Comparison of ENCODE assay signal across 3 cellular contexts in the genomic region with DNA sequence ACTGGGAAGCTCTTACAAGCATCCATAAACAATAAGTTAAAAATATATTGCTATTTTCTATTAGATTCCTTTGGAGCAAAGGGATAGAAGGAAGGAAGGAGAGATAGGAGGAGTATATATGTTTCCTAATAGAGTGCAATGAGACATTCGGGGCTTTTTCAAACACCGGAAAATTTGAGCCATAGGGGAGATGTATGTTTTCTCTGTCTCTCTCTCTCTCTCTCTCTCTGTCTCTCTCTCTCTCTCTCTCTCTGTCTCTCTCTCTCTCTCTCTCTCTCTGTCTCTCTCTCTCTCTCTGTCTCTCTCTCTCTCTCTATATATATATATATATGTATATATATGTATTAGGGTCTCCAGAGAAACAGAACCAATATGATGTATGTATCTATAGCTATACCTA. TPM values are rescaled to one million over a fixed set of nuclear protein-coding genes. Genes with fewer than 3 reads are reported as not detected.
DNase-seq lines count a peak whose midpoint lies in the region; TF ChIP-seq lines count a peak whose summit lies in the region.
"Not testable (repeated sequence)": the region's sequence is repeated elsewhere in the genome, so short reads cannot be mapped to it uniquely, and the experiment has no call there.

No MANE protein-coding gene starts in this region.

- H3K4me2 ChIP-seq in neural cell (ENCODE audit: low read length) = not testable (repeated sequence)

- H3K9me2 ChIP-seq in neural cell (ENCODE audit: insufficient read depth, low read length) = not testable (repeated sequence)

- not testable (repeated sequence) for H3K9me3 ChIP-seq in HEK293 (ENCODE audit: control insufficient read depth, insufficient read depth, low read depth, low read length); neural cell (ENCODE audit: low read length)

- not testable (repeated sequence) for DNase-seq in neural crest cell (ENCODE audit: low read depth, low spot score)

- not testable (repeated sequence) for H3F3A ChIP-seq in neural cell (ENCODE audit: insufficient read depth, low read length, poor library complexity, severe bottlenecking)

- H3K4me1 ChIP-seq in HEK293 (ENCODE audit: control insufficient read depth, insufficient read depth, low read length) = not testable (repeated sequence)

- H4K20me1 ChIP-seq in neural cell (ENCODE audit: insufficient read depth) = not testable (repeated sequence)

- H2AFZ ChIP-seq in neural cell (ENCODE audit: low read depth, low read length) = not testable (repeated sequence)

- not testable (repeated sequence) for TF ChIP-seq RAD21 in neural cell (conservative IDR thresholded peaks at IDR 0.05)

- not testable (repeated sequence) for H3K27ac ChIP-seq in HEK293 (ENCODE audit: extremely low read depth, low read depth, low read length)
- H3K27ac ChIP-seq in neural cell (ENCODE audit: low read length) = peak overlapping the region; percentile 68

- H3K9ac ChIP-seq in neural cell (ENCODE audit: low read length) = not testable (repeated sequence)

- not testable (repeated sequence) for H3K79me2 ChIP-seq in neural cell (replicated peaks; ENCODE audit: insufficient read depth, low read length)

- not testable (repeated sequence) for H3K27me3 ChIP-seq in neural cell (ENCODE audit: insufficient read depth, low read depth, low read length)

- TF ChIP-seq CTCF in HEK293 (tag by site-specific recombination; IDR thresholded peaks at IDR 0.05); neural cell (IDR thresholded peaks at IDR 0.05; ENCODE audit: poor library complexity, severe bottlenecking); neural crest cell (conservative IDR thresholded peaks at IDR 0.05): not testable (repeated sequence)

- not testable (repeated sequence) for H3K36me3 Mint-ChIP-seq in neural crest cell (ENCODE audit: low read depth)

- not testable (repeated sequence) for H3K9me3 Mint-ChIP-seq in neural crest cell

- H3K27me3 Mint-ChIP-seq in neural crest cell (ENCODE audit: low read depth) = peaks cover 38% of the 10 kb centered on the region

- H3K36me3 ChIP-seq in HEK293 (ENCODE audit: control insufficient read depth in 2 of 2, insufficient read depth in 1 of 2, low read length in 2 of 2); neural cell (ENCODE audit: insufficient read depth, low read length): not testable (repeated sequence)

- H3K4me1 Mint-ChIP-seq in neural crest cell = not testable (repeated sequence)

- H3K4me3 Mint-ChIP-seq in neural crest cell = peak overlapping the region; percentile 54

- CTCF ChIA-PET in HEK293 (lab: Yijun Ruan, JAX) = interaction anchor here (0.7 kb wide), 1 partner anchor 19 kb away, joined by 3 read pairs; no protein-coding TSS in a partner anchor

- POLR2A ChIA-PET in HEK293 (lab: Yijun Ruan, JAX) = not testable (repeated sequence)

- not testable (repeated sequence) for TF ChIP-seq EP300 in neural cell (conservative IDR thresholded peaks at IDR 0.05; ENCODE audit: poor library complexity, severe bottlenecking)

- not testable (repeated sequence) for H3K27ac Mint-ChIP-seq in neural crest cell (ENCODE audit: unreplicated experiment)

- H3K4me3 ChIP-seq in HEK293 (ENCODE audit: low read depth, low read length); neural cell (ENCODE audit: low read length): not testable (repeated sequence)

TF ChIP-seq in HEK293, 187 proteins besides CTCF, POLR2A, EP300 and RAD21:
- peak; percentile 94 for TF ChIP-seq ZNF596 (tag by site-specific recombination; IDR thresholded peaks at IDR 0.05)

RNA-seq across cellular contexts. Expression of a gene that starts 7.9 kb away (rescaled TPM):
- 39.0 and 46.3 TPM in 2 replicates for polyA plus RNA-seq in neural cell
- 86.9 and 93.7 TPM in 2 replicates for polyA minus RNA-seq in neural cell
- total RNA-seq in neural crest cell = 46.1 and 46.8 TPM in 2 replicates
